8 cellular contexts compared by ENCODE assay signal in genomic region chr2:100563407-100564247, GRCh38. TPM values are rescaled to one million over a fixed set of nuclear protein-coding genes. Genes with fewer than 3 reads are reported as not detected.
A peak's percentile ranks its signal among the peaks of the same experiment; 100 is the strongest.
DNase-seq lines count a peak whose midpoint lies in the region; ATAC-seq and TF ChIP-seq lines count a peak whose summit lies in the region.

No MANE protein-coding gene starts in this region.

- peaks cover 15% of the 10 kb centered on the region for H3K36me3 ChIP-seq in CD4-positive, alpha-beta memory T cell (ENCODE audit: insufficient read depth, low read length)
- H3K36me3 ChIP-seq in MG63, result peaks cover 8% of the 10 kb centered on the region; the same call in 1 of the 2 replicates

- H3K4me1 ChIP-seq in CD4-positive, alpha-beta memory T cell (ENCODE audit: insufficient read depth, low read length), result peaks cover 35% of the 10 kb centered on the region

- peaks cover 29 to 58% (median 38%) of the 10 kb centered on the region in 4 donors for H3K4me1 Mint-ChIP-seq in CD4-positive, alpha-beta memory T cell

- peaks cover 23 to 29% of the 10 kb centered on the region in 2 donors for H3K36me3 Mint-ChIP-seq in CD4-positive, alpha-beta memory T cell

- TF ChIP-seq CTCF in dorsolateral prefrontal cortex (IDR thresholded peaks at IDR 0.05 in 54 of 56, conservative IDR thresholded peaks at IDR 0.05 in 2 of 56; ENCODE audit: low read depth in 1 of 56, partially characterized antibody in 56 of 56), result no peak

- no peaks in the 10 kb centered on the region for H3K9me3 ChIP-seq in CD4-positive, alpha-beta memory T cell (ENCODE audit: control insufficient read depth in 1 of 2, low read length in 2 of 2)
- H3K9me3 ChIP-seq in MG63, result no peaks in the 10 kb centered on the region

- H3K27me3 ChIP-seq in CD4-positive, alpha-beta memory T cell (ENCODE audit: insufficient read depth, low read length), result no peaks in the 10 kb centered on the region
- H3K27me3 ChIP-seq in MG63 (no peaks in the 10 kb centered on the region), dorsolateral prefrontal cortex (no peaks in the 10 kb centered on the region)

- no peak for DNase-seq in CD4-positive, alpha-beta memory T cell
- DNase-seq in MG63, result peak; percentile 13
- DNase-seq in dorsolateral prefrontal cortex, result peak in 1 of 10 donors; percentile 48
- DNase-seq in myocyte (ENCODE audit: low read depth), result peak; percentile 32
- DNase-seq in stimulated activated naive CD4-positive, alpha-beta T cell (lab: John Stamatoyannopoulos, UW), result no peak
- no peak for DNase-seq in activated CD8-positive, alpha-beta memory T cell treated with anti-CD3 and anti-CD28 coated beads, Interleukin-2, amount 50 U/mL, for 48 hours
- no peak for DNase-seq in Ammon's horn (ENCODE audit: low spot score)

- H3K27ac ChIP-seq in CD4-positive, alpha-beta memory T cell (ENCODE audit: low read depth, low read length), result peak overlapping the region; percentile 74
- H3K27ac ChIP-seq in dorsolateral prefrontal cortex, result peak overlapping the region; percentile 78 to 99 (median 96)

- H3K4me3 ChIP-seq in CD4-positive, alpha-beta memory T cell (ENCODE audit: low read length in 2 of 2), result peak overlapping the region; percentile 84 to 89
- H3K4me3 ChIP-seq in MG63 (peak overlapping the region; percentile 86), dorsolateral prefrontal cortex (peak overlapping the region; percentile 63 to 99 (median 87))

- no peaks in the 10 kb centered on the region for H3K9me3 Mint-ChIP-seq in CD4-positive, alpha-beta memory T cell

- intact Hi-C loops in CD4-positive, alpha-beta memory T cell (cut with micrococcal nuclease), result loop anchor here (2.0 to 10.0 kb wide), 4 partner anchors 136 to 1229 kb away; partner anchors contain the start of genes CNOT11, EIF5B, TBC1D8 and TXNDC9
- intact Hi-C loops in dorsolateral prefrontal cortex (cut with DNase I), result loop anchor here (2.0 to 5.0 kb wide), 3 partner anchors 15 to 147 kb away; partner anchors contain the start of gene CHST10 (in 2 of the 2)

- peak overlapping the region; percentile 90 to 100 (median 94) for H3K4me3 Mint-ChIP-seq in CD4-positive, alpha-beta memory T cell

- ATAC-seq in GM21528 (IDR thresholded peaks at IDR 0.05; ENCODE audit: low FRiP score, unreplicated experiment), result peak; percentile 25

- H3K27me3 Mint-ChIP-seq in CD4-positive, alpha-beta memory T cell, result no peaks in the 10 kb centered on the region

- peak overlapping the region; percentile 91 to 100 (median 94) for H3K27ac Mint-ChIP-seq in CD4-positive, alpha-beta memory T cell

- POLR2A ChIA-PET in CD4-positive, alpha-beta memory T cell (lab: Charles Lee; ENCODE audit: partially characterized antibody), result interaction anchor here (0.6 to 5.4 kb wide), 19 partner anchors 9 to 1227 kb away, joined by 3 to 101 read pairs (median 4); partner anchors contain the start of genes CHST10, CNOT11, EIF5B and RPL31

- CTCF ChIA-PET in CD4-positive, alpha-beta memory T cell (lab: Charles Lee; ENCODE audit: partially characterized antibody), result interaction anchor here (0.6 to 3.7 kb wide), 12 partner anchors 7 to 587 kb away, joined by 3 to 23 read pairs (median 4); partner anchors contain the start of gene RPL31

RNA-seq across cellular contexts. Expression of gene PDCL3, which starts 0.8 kb away (rescaled TPM):
- total RNA-seq in CD4-positive, alpha-beta memory T cell, result 10 to 100 TPM; 16.6 to 17.8 TPM
- polyA plus RNA-seq in CD4-positive, alpha-beta memory T cell, result 10 to 100 TPM; 56.7 to 73.6 TPM
- 18.1 and 31.0 TPM in 2 replicates for total RNA-seq in MG63 (2014; rRNA removed; shearing (Covaris generic); ENCODE audit: low replicate concordance)
- total RNA-seq in dorsolateral prefrontal cortex (10 to 100 TPM in 119 of 120 experiments, 1 to 10 TPM in 1; 9.0 to 26.2 (median 16.6) TPM), myocyte (20.7 and 33.7 TPM in 2 replicates)
- polyA plus RNA-seq in myocyte (2012), result 23.5 TPM

Comparison
In these comparisons a context has a peak if more than half of its experiments do, and no peak if none do; other contexts are left out.
1. DNase-seq: peak in MG63 (single experiment) and myocyte (single experiment); none in CD4-positive, alpha-beta memory T cell (0 of 5), stimulated activated naive CD4-positive, alpha-beta T cell (0 of 6), activated CD8-positive, alpha-beta memory T cell treated with anti-CD3 and anti-CD28 coated beads, Interleukin-2, amount 50 U/mL, for 48 hours (single experiment) and Ammon's horn (single experiment).
2. Peak in every context shown above with its lines, with median percentiles within 50 percentile points of each other: H3K4me3 ChIP-seq.